14 cellular contexts compared by ENCODE assay signal in genomic region chr16:16019488-16019887, GRCh38.
A peak's percentile ranks its signal among the peaks of the same experiment; 100 is the strongest.
DNase-seq lines count a peak whose midpoint lies in the region; ATAC-seq and TF ChIP-seq lines count a peak whose summit lies in the region.
"Had no signal": no experiment of that assay in that cellular context is flagged by ENCODE, and none has a peak within 500 bp of the region (broad histone marks: within the 10 kb centered on the region; RNA-seq: fewer than 3 reads in every experiment).

No MANE protein-coding gene starts in this region.

- peaks cover 25% of the 10 kb centered on the region for H3K4me1 ChIP-seq in GM23248 (ENCODE audit: insufficient read depth)
- peaks cover 91% of the 10 kb centered on the region for H3K4me1 ChIP-seq in PC-9 (replicated peaks; ENCODE audit: insufficient read depth)

- CTCF ChIA-PET in PC-9 (lab: Charles Lee) = interaction anchor here (0.5 to 0.6 kb wide), 2 partner anchors 72 to 145 kb away, joined by 4 read pairs; no protein-coding TSS in a partner anchor

- no peak for ATAC-seq in stimulated activated naive B cell treated with anti-CD40 and anti-IgM and Interleukin-4, amounts not matched to agents 10 μg/mL and 1 μg/mL and 100 μg/mL, for 72 hours (replicated peaks)
- no peak for ATAC-seq in stimulated activated naive CD8-positive, alpha-beta T cell treated with anti-CD3 and anti-CD28 coated beads, Interleukin-15, amount 100 ng/mL, for 72 hours
- no peak for ATAC-seq in activated T-cell treated with anti-CD3 and anti-CD28 coated beads, Interleukin-2, amount 50 U/mL, for 4 hours
- ATAC-seq: naive thymus-derived CD8-positive, alpha-beta T cell had no signal

- H3K4me3 Mint-ChIP-seq in stimulated activated naive B cell treated with anti-CD40 and anti-IgM and Interleukin-4, amounts not matched to agents 10 μg/mL and 1 μg/mL and 100 μg/mL, for 72 hours = no peak overlapping the region
- H3K4me3 Mint-ChIP-seq in stimulated activated naive CD8-positive, alpha-beta T cell treated with anti-CD3 and anti-CD28 coated beads, Interleukin-15, amount 100 ng/mL, for 72 hours = no peak overlapping the region
- no peak overlapping the region for H3K4me3 Mint-ChIP-seq in activated T-cell treated with anti-CD3 and anti-CD28 coated beads, Interleukin-2, amount 50 U/mL, for 4 hours
- H3K4me3 Mint-ChIP-seq: naive thymus-derived CD8-positive, alpha-beta T cell had no signal

- H3K9me2 ChIP-seq in GM23248 (ENCODE audit: insufficient read depth) (no peaks in the 10 kb centered on the region), PC-9 (ENCODE audit: insufficient read depth) (no peaks in the 10 kb centered on the region)

- no peak for TF ChIP-seq CTCF in PC-9 (conservative IDR thresholded peaks at IDR 0.05)

- H3K36me3 ChIP-seq in GM23248 (ENCODE audit: low read depth) (peaks cover 6% of the 10 kb centered on the region; the same call in 1 of the 2 replicates), PC-9 (ENCODE audit: low read depth) (peaks cover 47% of the 10 kb centered on the region)

- H3K4me1 Mint-ChIP-seq in stimulated activated naive B cell treated with anti-CD40 and anti-IgM and Interleukin-4, amounts not matched to agents 10 μg/mL and 1 μg/mL and 100 μg/mL, for 72 hours = peaks cover 27 to 59% of the 10 kb centered on the region in 2 donors
- H3K4me1 Mint-ChIP-seq in stimulated activated naive CD8-positive, alpha-beta T cell treated with anti-CD3 and anti-CD28 coated beads, Interleukin-15, amount 100 ng/mL, for 72 hours = peaks cover 48% of the 10 kb centered on the region
- peaks cover 22% of the 10 kb centered on the region for H3K4me1 Mint-ChIP-seq in activated T-cell treated with anti-CD3 and anti-CD28 coated beads, Interleukin-2, amount 50 U/mL, for 4 hours (ENCODE audit: low read depth)

- peak overlapping the region; percentile 5 for H3K27ac Mint-ChIP-seq in stimulated activated naive B cell treated with anti-CD40 and anti-IgM and Interleukin-4, amounts not matched to agents 10 μg/mL and 1 μg/mL and 100 μg/mL, for 72 hours
- H3K27ac Mint-ChIP-seq in stimulated activated naive CD8-positive, alpha-beta T cell treated with anti-CD3 and anti-CD28 coated beads, Interleukin-15, amount 100 ng/mL, for 72 hours = peak overlapping the region in 1 of 2 donors; percentile 67

- POLR2A ChIA-PET in PC-9 (lab: Charles Lee; ENCODE audit: unreplicated experiment) = interaction anchor here (0.6 to 0.8 kb wide), 3 partner anchors 22 to 55 kb away, joined by 11 to 16 read pairs (median 11); no protein-coding TSS in a partner anchor

- peak; percentile 89 for DNase-seq in GM23248
- peak; percentile 80 to 83 for DNase-seq in PC-9
- no peak for DNase-seq in epithelial cell of prostate (ENCODE audit: low read depth, low spot score)
- DNase-seq in stimulated activated naive B cell treated with anti-CD40 and anti-IgM and Interleukin-4, amounts not matched to agents 10 μg/mL and 1 μg/mL and 100 μg/mL, for 72 hours = no peak
- no peak for DNase-seq in stimulated activated naive CD8-positive, alpha-beta T cell treated with anti-CD3 and anti-CD28 coated beads, Interleukin-15, amount 100 ng/mL, for 72 hours
- DNase-seq in T1000 (lab: John Stamatoyannopoulos, UW) = no peak
- DNase-seq in activated T-cell treated with anti-CD3 and anti-CD28 coated beads, Interleukin-2, amount 50 U/mL, for 4 hours = no peak
- DNase-seq: activated gamma-delta T cell; DMS79; effector CD8-positive, alpha-beta T cell; naive thymus-derived CD8-positive, alpha-beta T cell; NCI-H1930; small intestine had no signal

- H3K4me2 ChIP-seq in GM23248 (ENCODE audit: unreplicated experiment) = no peak overlapping the region
- peak overlapping the region; percentile 63 for H3K4me2 ChIP-seq in PC-9

- no TSS peak for BruUV-seq in PC-9 (replicated peaks; lab: Mats Ljungman, UMichigan)

- H4K20me1 ChIP-seq in GM23248 (ENCODE audit: insufficient read depth) = no peaks in the 10 kb centered on the region
- H4K20me1 ChIP-seq in PC-9 (ENCODE audit: insufficient read depth) = no peaks in the 10 kb centered on the region

- intact Hi-C loops in PC-9 (cut with micrococcal nuclease; ENCODE audit: unreplicated experiment) = loop anchor here (5.0 kb wide), 1 partner anchor 142 kb away; no protein-coding TSS in a partner anchor

- H2AFZ ChIP-seq in GM23248 = no peak overlapping the region
- H2AFZ ChIP-seq in PC-9 = no peak overlapping the region

- peaks cover 16% of the 10 kb centered on the region for H3F3A ChIP-seq in GM23248 (ENCODE audit: insufficient read depth)
- peaks cover 74% of the 10 kb centered on the region for H3F3A ChIP-seq in PC-9 (ENCODE audit: insufficient read depth, low read depth)

- in situ Hi-C loops in GM23248 (cut with MboI) = no loop called here

- no peaks in the 10 kb centered on the region for H3K9me3 Mint-ChIP-seq in stimulated activated naive B cell treated with anti-CD40 and anti-IgM and Interleukin-4, amounts not matched to agents 10 μg/mL and 1 μg/mL and 100 μg/mL, for 72 hours
- H3K9me3 Mint-ChIP-seq in stimulated activated naive CD8-positive, alpha-beta T cell treated with anti-CD3 and anti-CD28 coated beads, Interleukin-15, amount 100 ng/mL, for 72 hours = no peaks in the 10 kb centered on the region
- no peaks in the 10 kb centered on the region for H3K9me3 Mint-ChIP-seq in activated T-cell treated with anti-CD3 and anti-CD28 coated beads, Interleukin-2, amount 50 U/mL, for 4 hours
- H3K9me3 Mint-ChIP-seq: naive thymus-derived CD8-positive, alpha-beta T cell had no signal

- H3K27me3 ChIP-seq in GM23248 (replicated peaks; ENCODE audit: insufficient read depth) = no peaks in the 10 kb centered on the region
- no peaks in the 10 kb centered on the region for H3K27me3 ChIP-seq in PC-9 (ENCODE audit: insufficient read depth, low read depth)

- no peaks in the 10 kb centered on the region for H3K9me3 ChIP-seq in GM23248 (ENCODE audit: low read depth)
- no peaks in the 10 kb centered on the region for H3K9me3 ChIP-seq in PC-9 (ENCODE audit: insufficient read depth, low read depth)

- 56 to 65% methylated on average over 4 of the region's 4 CpGs for WGBS in GM23248 (ENCODE audit: low coverage in 1 of 2, low lambda C conversion rate in 2 of 2, missing lambda C conversion rate in 2 of 2), 2 experiments

- H3K27ac ChIP-seq in GM23248 (peak overlapping the region; percentile 61), PC-9 (peak overlapping the region; percentile 81), epithelial cell of prostate (peak overlapping the region; percentile 8)
- H3K27ac ChIP-seq: VCaP had no signal

- no peak overlapping the region for H3K4me3 ChIP-seq in GM23248
- no peak overlapping the region for H3K4me3 ChIP-seq in PC-9

- peak overlapping the region; percentile 20 for H3K9ac ChIP-seq in GM23248

- peaks cover 55% of the 10 kb centered on the region for H3K79me2 ChIP-seq in GM23248 (ENCODE audit: insufficient read depth)
- H3K79me2 ChIP-seq in PC-9 (ENCODE audit: low read depth) = peaks cover 81% of the 10 kb centered on the region

- H3K27me3 Mint-ChIP-seq in stimulated activated naive B cell treated with anti-CD40 and anti-IgM and Interleukin-4, amounts not matched to agents 10 μg/mL and 1 μg/mL and 100 μg/mL, for 72 hours = no peaks in the 10 kb centered on the region
- no peaks in the 10 kb centered on the region for H3K27me3 Mint-ChIP-seq in stimulated activated naive CD8-positive, alpha-beta T cell treated with anti-CD3 and anti-CD28 coated beads, Interleukin-15, amount 100 ng/mL, for 72 hours
- H3K27me3 Mint-ChIP-seq in activated T-cell treated with anti-CD3 and anti-CD28 coated beads, Interleukin-2, amount 50 U/mL, for 4 hours (ENCODE audit: low read depth) = no peaks in the 10 kb centered on the region
- H3K27me3 Mint-ChIP-seq: naive thymus-derived CD8-positive, alpha-beta T cell had no signal

- peaks cover 65 to 74% of the 10 kb centered on the region in 2 donors for H3K36me3 Mint-ChIP-seq in stimulated activated naive B cell treated with anti-CD40 and anti-IgM and Interleukin-4, amounts not matched to agents 10 μg/mL and 1 μg/mL and 100 μg/mL, for 72 hours
- H3K36me3 Mint-ChIP-seq in activated T-cell treated with anti-CD3 and anti-CD28 coated beads, Interleukin-2, amount 50 U/mL, for 4 hours (ENCODE audit: insufficient read depth) = peaks cover 46% of the 10 kb centered on the region

Comparison
In these comparisons a context has a peak if more than half of its experiments do, and no peak if none do; other contexts are left out.
1. DNase-seq: peak in GM23248 (single experiment) and PC-9 (2 of 2); none in epithelial cell of prostate (single experiment), stimulated activated naive B cell treated with anti-CD40 and anti-IgM and Interleukin-4, amounts not matched to agents 10 μg/mL and 1 μg/mL and 100 μg/mL, for 72 hours (single experiment), stimulated activated naive CD8-positive, alpha-beta T cell treated with anti-CD3 and anti-CD28 coated beads, Interleukin-15, amount 100 ng/mL, for 72 hours (0 of 2), T1000 (single experiment) and activated T-cell treated with anti-CD3 and anti-CD28 coated beads, Interleukin-2, amount 50 U/mL, for 4 hours (single experiment).
2. H3K27ac ChIP-seq: peak in every context shown above with its lines; median percentile 81 in PC-9; 61 in GM23248; 8 in epithelial cell of prostate.